ENCODE assay signal across 9 cellular contexts in the genomic region with DNA sequence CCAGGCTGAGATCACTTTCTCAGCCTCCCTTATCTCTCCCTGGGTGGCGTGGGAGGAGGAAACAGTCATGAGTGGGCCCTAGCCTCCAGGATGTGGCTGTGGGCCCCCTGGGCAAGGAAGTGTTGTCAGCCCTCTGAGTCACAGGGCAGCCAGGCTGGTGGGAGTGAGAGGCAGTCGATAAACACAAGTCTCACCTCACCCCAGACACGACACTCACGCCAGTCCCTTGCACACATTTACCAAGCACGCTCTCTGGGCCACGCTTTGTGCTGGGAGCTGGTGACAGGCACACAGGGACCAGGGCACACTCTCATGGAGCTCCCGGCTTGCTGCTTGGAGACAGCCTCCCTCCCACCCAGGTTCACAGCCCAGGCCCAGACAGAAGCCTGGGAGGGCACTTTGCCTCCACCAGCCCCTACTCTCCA. TPM values are rescaled to one million over a fixed set of nuclear protein-coding genes. Genes with fewer than 3 reads are reported as not detected.
DNase-seq lines count a peak whose midpoint lies in the region; ATAC-seq and TF ChIP-seq lines count a peak whose summit lies in the region.
"Had no signal": no experiment of that assay in that cellular context is flagged by ENCODE, and none has a peak within 500 bp of the region (broad histone marks: within the 10 kb centered on the region; RNA-seq: fewer than 3 reads in every experiment).

No MANE protein-coding gene starts in this region.

- H3K27me3 ChIP-seq in ascending aorta, result no peaks in the 10 kb centered on the region
- no peaks in the 10 kb centered on the region for H3K27me3 ChIP-seq in CD4-positive, alpha-beta memory T cell (ENCODE audit: insufficient read depth, low read length)

- peaks cover 26% of the 10 kb centered on the region for H3K4me1 Mint-ChIP-seq in activated CD4-positive, alpha-beta T cell treated with anti-CD3 and anti-CD28 coated beads, Interleukin-2, amount 10 ng/mL, durations not matched to agents 24 days and 14 days
- H3K4me1 Mint-ChIP-seq in chondrocyte (ENCODE audit: low read depth), result peaks cover 27% of the 10 kb centered on the region
- H3K4me1 Mint-ChIP-seq in CD4-positive, alpha-beta memory T cell, result peaks cover 3 to 12% (median 5%) of the 10 kb centered on the region in 4 donors

- no peaks in the 10 kb centered on the region for H3K36me3 ChIP-seq in ascending aorta
- H3K36me3 ChIP-seq in CD4-positive, alpha-beta memory T cell (ENCODE audit: insufficient read depth, low read length), result no peaks in the 10 kb centered on the region

- H3K4me1 ChIP-seq in ascending aorta, result no peaks in the 10 kb centered on the region
- no peaks in the 10 kb centered on the region for H3K4me1 ChIP-seq in CD4-positive, alpha-beta memory T cell (ENCODE audit: insufficient read depth, low read length)

- H3K27me3 Mint-ChIP-seq in activated CD4-positive, alpha-beta T cell treated with anti-CD3 and anti-CD28 coated beads, Interleukin-2, amount 10 ng/mL, durations not matched to agents 24 days and 14 days, result peaks cover 2% of the 10 kb centered on the region
- H3K27me3 Mint-ChIP-seq in chondrocyte (ENCODE audit: low read depth), result peaks cover 2% of the 10 kb centered on the region
- H3K27me3 Mint-ChIP-seq in CD4-positive, alpha-beta memory T cell, result peaks cover 10 to 20% of the 10 kb centered on the region in 2 donors

- H3K36me3 Mint-ChIP-seq in activated CD4-positive, alpha-beta T cell treated with anti-CD3 and anti-CD28 coated beads, Interleukin-2, amount 10 ng/mL, durations not matched to agents 24 days and 14 days (ENCODE audit: low read depth), result no peaks in the 10 kb centered on the region
- H3K36me3 Mint-ChIP-seq in chondrocyte (ENCODE audit: low read depth), result no peaks in the 10 kb centered on the region
- no peaks in the 10 kb centered on the region for H3K36me3 Mint-ChIP-seq in CD4-positive, alpha-beta memory T cell

- H3K27ac ChIP-seq in ascending aorta, result no peak overlapping the region
- H3K27ac ChIP-seq in CD4-positive, alpha-beta memory T cell (ENCODE audit: low read depth, low read length), result no peak overlapping the region
- H3K27ac ChIP-seq in substantia nigra (ENCODE audit: low read depth, low read length, poor library complexity, severe bottlenecking), result no peak overlapping the region

- peak overlapping the region; percentile 53 for H3K4me3 Mint-ChIP-seq in activated CD4-positive, alpha-beta T cell treated with anti-CD3 and anti-CD28 coated beads, Interleukin-2, amount 10 ng/mL, durations not matched to agents 24 days and 14 days
- H3K4me3 Mint-ChIP-seq in chondrocyte (ENCODE audit: unreplicated experiment), result no peak overlapping the region
- no peak overlapping the region for H3K4me3 Mint-ChIP-seq in CD4-positive, alpha-beta memory T cell

- peak overlapping the region; percentile 92 for H3K27ac Mint-ChIP-seq in activated CD4-positive, alpha-beta T cell treated with anti-CD3 and anti-CD28 coated beads, Interleukin-2, amount 10 ng/mL, durations not matched to agents 24 days and 14 days
- peak overlapping the region; percentile 70 for H3K27ac Mint-ChIP-seq in chondrocyte (ENCODE audit: unreplicated experiment)
- H3K27ac Mint-ChIP-seq in CD4-positive, alpha-beta memory T cell, result peak overlapping the region in 2 of 7 donors; percentile 1 to 16

- CTCF ChIA-PET in CD4-positive, alpha-beta memory T cell (lab: Charles Lee; ENCODE audit: partially characterized antibody), result no interaction called here

- TF ChIP-seq CTCF in chondrocyte (IDR thresholded peaks at IDR 0.05) (no peak), ascending aorta (IDR thresholded peaks at IDR 0.05) (no peak)

- no peak for ATAC-seq in GM19467 (IDR thresholded peaks at IDR 0.05; ENCODE audit: unreplicated experiment)

- no peaks in the 10 kb centered on the region for H3K9me3 ChIP-seq in ascending aorta
- H3K9me3 ChIP-seq in CD4-positive, alpha-beta memory T cell (ENCODE audit: control insufficient read depth in 1 of 2, low read length in 2 of 2), result no peaks in the 10 kb centered on the region

- intact Hi-C loops in activated CD4-positive, alpha-beta T cell treated with anti-CD3 and anti-CD28 coated beads, Interleukin-2, amount 10 ng/mL, durations not matched to agents 24 days and 14 days (cut with micrococcal nuclease), result no loop called here
- intact Hi-C loops in ascending aorta (cut with DNase I), result no loop called here
- intact Hi-C loops in CD4-positive, alpha-beta memory T cell (cut with micrococcal nuclease), result no loop called here

- H3K4me3 ChIP-seq in ascending aorta, result no peak overlapping the region
- no peak overlapping the region for H3K4me3 ChIP-seq in CD4-positive, alpha-beta memory T cell (ENCODE audit: low read length in 2 of 2)

- POLR2A ChIA-PET in CD4-positive, alpha-beta memory T cell (lab: Charles Lee; ENCODE audit: partially characterized antibody), result no interaction called here

- H3K9me3 Mint-ChIP-seq in activated CD4-positive, alpha-beta T cell treated with anti-CD3 and anti-CD28 coated beads, Interleukin-2, amount 10 ng/mL, durations not matched to agents 24 days and 14 days, result no peaks in the 10 kb centered on the region
- no peaks in the 10 kb centered on the region for H3K9me3 Mint-ChIP-seq in chondrocyte (ENCODE audit: low read depth)
- H3K9me3 Mint-ChIP-seq in CD4-positive, alpha-beta memory T cell, result peaks cover 0 to 1% (median 0%) of the 10 kb centered on the region in 8 donors

- DNase-seq in ELR (ENCODE audit: low read depth) (peak; percentile 89), chondrocyte (ENCODE audit: low spot score) (peak; percentile 75), ascending aorta (ENCODE audit: low spot score in 2 of 2) (no peak), substantia nigra (lab: John Stamatoyannopoulos, UW) (no peak)
- peak; percentile 73 for DNase-seq in activated CD4-positive, alpha-beta T cell treated with anti-CD3 and anti-CD28 coated beads, Interleukin-2, amount 10 ng/mL, durations not matched to agents 24 days and 14 days
- peak; percentile 76 for DNase-seq in stimulated activated CD4-positive, alpha-beta T cell treated with anti-CD3 and anti-CD28 coated beads, Interleukin-1b, Interleukin-23, amount 100 ng/mL, for 48 hours
- no peak for DNase-seq in CD4-positive, alpha-beta memory T cell

RNA-seq across cellular contexts. Expression of a gene that starts 1.9 kb away (rescaled TPM):
- total RNA-seq in activated CD4-positive, alpha-beta T cell treated with anti-CD3 and anti-CD28 coated beads, Interleukin-2, amount 10 ng/mL, durations not matched to agents 24 days and 14 days, result 0.33 TPM in 1 of 2 replicates, not detected in the other
- total RNA-seq in chondrocyte (0.10 to 0.31 TPM (median 0.19 TPM) in 3 replicates), ascending aorta (not detected)
- not detected for total RNA-seq in CD4-positive, alpha-beta memory T cell
- not detected for polyA plus RNA-seq in CD4-positive, alpha-beta memory T cell

RNA-seq across cellular contexts. Expression of a gene that starts 12.7 kb away (rescaled TPM):
- total RNA-seq in activated CD4-positive, alpha-beta T cell treated with anti-CD3 and anti-CD28 coated beads, Interleukin-2, amount 10 ng/mL, durations not matched to agents 24 days and 14 days, result not detected in 2 replicates
- not detected in 3 replicates for total RNA-seq in chondrocyte
- not detected for total RNA-seq in ascending aorta
- not detected for total RNA-seq in CD4-positive, alpha-beta memory T cell
- not detected for polyA plus RNA-seq in CD4-positive, alpha-beta memory T cell
- total RNA-seq: glomerular endothelial cell had no signal

RNA-seq across cellular contexts. Expression of a gene that starts 22.1 kb away (rescaled TPM):
- not detected in 2 replicates for total RNA-seq in activated CD4-positive, alpha-beta T cell treated with anti-CD3 and anti-CD28 coated beads, Interleukin-2, amount 10 ng/mL, durations not matched to agents 24 days and 14 days
- total RNA-seq in chondrocyte, result 0.41 to 0.90 TPM in 2 of 3 replicates, not detected in the other
- total RNA-seq in ascending aorta, result not detected
- total RNA-seq in CD4-positive, alpha-beta memory T cell, result not detected
- not detected for polyA plus RNA-seq in CD4-positive, alpha-beta memory T cell
- total RNA-seq: glomerular endothelial cell had no signal

RNA-seq across cellular contexts. Expression of a gene that starts 40.1 kb away (rescaled TPM):
- 0.14 TPM in 2 replicates for total RNA-seq in activated CD4-positive, alpha-beta T cell treated with anti-CD3 and anti-CD28 coated beads, Interleukin-2, amount 10 ng/mL, durations not matched to agents 24 days and 14 days
- not detected in 3 replicates for total RNA-seq in chondrocyte
- total RNA-seq in ascending aorta, result not detected
- total RNA-seq in CD4-positive, alpha-beta memory T cell, result not detected
- not detected for polyA plus RNA-seq in CD4-positive, alpha-beta memory T cell

RNA-seq across cellular contexts. Expression of a gene that starts 58.9 kb away (rescaled TPM):
- total RNA-seq in activated CD4-positive, alpha-beta T cell treated with anti-CD3 and anti-CD28 coated beads, Interleukin-2, amount 10 ng/mL, durations not matched to agents 24 days and 14 days, result not detected in 2 replicates
- total RNA-seq in chondrocyte, result not detected in 3 replicates
- total RNA-seq in ascending aorta, result not detected
- not detected for total RNA-seq in CD4-positive, alpha-beta memory T cell
- not detected for polyA plus RNA-seq in CD4-positive, alpha-beta memory T cell
- total RNA-seq: glomerular endothelial cell had no signal

Comparison
In these comparisons a context has a peak if more than half of its experiments do, and no peak if none do; other contexts are left out.
1. DNase-seq: peak in ELR (single experiment), activated CD4-positive, alpha-beta T cell treated with anti-CD3 and anti-CD28 coated beads, Interleukin-2, amount 10 ng/mL, durations not matched to agents 24 days and 14 days (single experiment), chondrocyte (single experiment) and stimulated activated CD4-positive, alpha-beta T cell treated with anti-CD3 and anti-CD28 coated beads, Interleukin-1b, Interleukin-23, amount 100 ng/mL, for 48 hours (single experiment); none in ascending aorta (0 of 2), CD4-positive, alpha-beta memory T cell (0 of 5) and substantia nigra (0 of 49).